In the genomic region with DNA sequence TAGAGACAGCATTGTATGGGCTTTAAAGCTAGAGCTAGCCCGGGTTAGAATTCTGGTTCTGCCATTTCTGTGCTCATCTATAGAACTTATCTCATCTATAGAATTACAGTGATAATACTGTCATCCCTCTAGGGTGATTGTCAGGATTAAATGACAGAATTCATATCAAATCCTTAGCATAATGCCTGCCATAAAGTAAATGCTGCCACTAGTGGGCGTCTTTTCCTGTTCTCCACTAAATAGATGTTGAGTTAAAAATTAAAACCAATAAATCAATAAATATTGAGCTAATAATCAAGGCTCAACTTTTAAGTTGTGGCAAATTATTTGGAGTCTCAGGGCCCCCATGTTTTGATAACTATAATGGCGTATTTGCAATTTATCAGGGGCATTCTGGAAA, we compare ENCODE assay signal across 17 cellular contexts. TPM values are rescaled to one million over a fixed set of nuclear protein-coding genes. Genes with fewer than 3 reads are reported as not detected.
"Had no signal": no experiment of that assay in that cellular context is flagged by ENCODE, and none has a peak within 500 bp of the region (broad histone marks: within the 10 kb centered on the region; RNA-seq: fewer than 3 reads in every experiment).

No MANE protein-coding gene starts in this region.

- H3K9me3 ChIP-seq: adrenal gland, esophagus muscularis mucosa, heart right ventricle, left ventricle myocardium inferior, prostate gland, right atrium auricular region, transverse colon, vagina had no signal

- H3K36me3 ChIP-seq: adrenal gland, esophagus muscularis mucosa, heart right ventricle, left ventricle myocardium inferior, prostate gland, right atrium auricular region, transverse colon, vagina, WERI-Rb-1 had no signal

- H3K27me3 ChIP-seq: adrenal gland, esophagus muscularis mucosa, heart right ventricle, right atrium auricular region, transverse colon, vagina had no signal

- ATAC-seq: activated naive CD4-positive, alpha-beta T cell treated with anti-CD3 and anti-CD28 coated beads, Interleukin-2, amount 50 U/mL, for 72 hours; heart right ventricle had no signal

- H3K4me1 ChIP-seq: esophagus muscularis mucosa, heart right ventricle, left ventricle myocardium inferior, prostate gland, right atrium auricular region, transverse colon, vagina had no signal

- H3K4me3 ChIP-seq: adrenal gland, esophagus muscularis mucosa, heart right ventricle, left ventricle myocardium inferior, prostate gland, right atrium auricular region, transverse colon, vagina had no signal

- H3K27ac ChIP-seq: adrenal gland, esophagus muscularis mucosa, heart right ventricle, left ventricle myocardium inferior, prostate gland, right atrium auricular region, transverse colon, vagina, WERI-Rb-1 had no signal

- DNase-seq: activated CD4-positive, alpha-beta T cell treated with anti-CD3 and anti-CD28 coated beads, Interleukin-2, amount 50 U/mL, for 4 hours; activated gamma-delta T cell treated with Interleukin-2 at 50 U/mL for 16 hours; adrenal gland; cerebellar nuclear complex; cortex of kidney; effector CD4-positive, alpha-beta T cell; heart right ventricle; kidney glomerular epithelial cell; left ventricle myocardium inferior; transverse colon; WERI-Rb-1 had no signal

RNA-seq across cellular contexts. Expression of a gene that starts 19.7 kb away (rescaled TPM):
- total RNA-seq: activated naive CD4-positive, alpha-beta T cell treated with anti-CD3 and anti-CD28 coated beads, Interleukin-2, amount 50 U/mL, for 72 hours; endothelial cell of umbilical vein had no signal
